In the genomic region with DNA sequence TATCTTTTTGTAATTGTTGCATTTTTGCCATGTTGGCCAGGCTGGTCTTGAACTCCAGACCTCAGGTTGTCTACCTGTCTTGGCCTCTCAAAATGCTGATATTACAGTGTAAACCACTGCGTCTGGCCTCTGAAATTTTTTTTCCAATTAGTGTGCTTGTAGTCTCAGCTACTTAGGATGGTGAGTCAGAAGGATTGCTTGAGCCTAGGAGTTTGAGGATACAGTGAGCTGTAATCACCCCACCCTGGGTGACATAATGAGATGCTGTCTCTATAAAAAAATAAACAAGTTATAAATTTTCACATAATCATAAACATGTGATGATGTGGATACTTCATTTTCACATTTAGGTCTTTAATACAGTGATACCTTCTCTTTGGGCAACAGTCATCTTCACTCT, we compare ENCODE assay signal across 26 cellular contexts.
"Had no signal": no experiment of that assay in that cellular context is flagged by ENCODE, and none has a peak within 500 bp of the region (broad histone marks: within the 10 kb centered on the region; RNA-seq: fewer than 3 reads in every experiment).

No MANE protein-coding gene starts in this region.

- H3K4me1 Mint-ChIP-seq: activated B cell treated with CpG ODN at 0.5 μM for 24 hours; activated CD4-positive, alpha-beta T cell treated with anti-CD3 and anti-CD28 coated beads, Interleukin-2, amount 10 ng/mL, durations not matched to agents 24 days and 14 days; activated CD8-positive, alpha-beta memory T cell treated with anti-CD3 and anti-CD28 coated beads, Interleukin-2, amount 10 ng/mL, durations not matched to agents 7 days and 5 days; activated naive CD8-positive, alpha-beta T cell treated with anti-CD3 and anti-CD28 coated beads, Interleukin-2, amount 50 U/mL, for 24 hours; brain; T-helper 17 cell had no signal

- H3K27me3 Mint-ChIP-seq: activated B cell treated with CpG ODN at 0.5 μM for 24 hours; activated CD4-positive, alpha-beta T cell treated with anti-CD3 and anti-CD28 coated beads, Interleukin-2, amount 10 ng/mL, durations not matched to agents 24 days and 14 days; activated CD8-positive, alpha-beta memory T cell treated with anti-CD3 and anti-CD28 coated beads, Interleukin-2, amount 10 ng/mL, durations not matched to agents 7 days and 5 days; activated naive CD8-positive, alpha-beta T cell treated with anti-CD3 and anti-CD28 coated beads, Interleukin-2, amount 50 U/mL, for 24 hours; brain; T-helper 17 cell had no signal

- ATAC-seq: activated CD8-positive, alpha-beta memory T cell treated with anti-CD3 and anti-CD28 coated beads, Interleukin-2, amount 10 ng/mL, durations not matched to agents 7 days and 5 days; activated naive CD4-positive, alpha-beta T cell treated with anti-CD3 and anti-CD28 coated beads, Interleukin-2, amount 50 U/mL, for 72 hours; activated naive CD8-positive, alpha-beta T cell treated with anti-CD3 and anti-CD28 coated beads, Interleukin-2, amount 50 U/mL, for 24 hours; activated T-cell treated with anti-CD3 and anti-CD28 coated beads, Interleukin-2, amount 50 U/mL, for 4 hours; T-helper 17 cell had no signal

- H3K9me3 Mint-ChIP-seq: activated CD4-positive, alpha-beta T cell treated with anti-CD3 and anti-CD28 coated beads, Interleukin-2, amount 10 ng/mL, durations not matched to agents 24 days and 14 days; activated naive CD8-positive, alpha-beta T cell treated with anti-CD3 and anti-CD28 coated beads, Interleukin-2, amount 50 U/mL, for 24 hours had no signal

- H3K4me3 Mint-ChIP-seq: activated B cell treated with CpG ODN at 0.5 μM for 24 hours; activated CD4-positive, alpha-beta T cell treated with anti-CD3 and anti-CD28 coated beads, Interleukin-2, amount 10 ng/mL, durations not matched to agents 24 days and 14 days; activated CD8-positive, alpha-beta memory T cell treated with anti-CD3 and anti-CD28 coated beads, Interleukin-2, amount 10 ng/mL, durations not matched to agents 7 days and 5 days; activated naive CD8-positive, alpha-beta T cell treated with anti-CD3 and anti-CD28 coated beads, Interleukin-2, amount 50 U/mL, for 24 hours; activated T-cell treated with anti-CD3 and anti-CD28 coated beads, Interleukin-2, amount 50 U/mL, for 4 hours; brain; T-helper 17 cell had no signal

- H3K36me3 Mint-ChIP-seq: activated CD8-positive, alpha-beta memory T cell treated with anti-CD3 and anti-CD28 coated beads, Interleukin-2, amount 10 ng/mL, durations not matched to agents 7 days and 5 days; activated naive CD4-positive, alpha-beta T cell treated with anti-CD3 and anti-CD28 coated beads, Interleukin-2, amount 50 U/mL, for 72 hours; brain had no signal

- DNase-seq: activated B cell treated with CpG ODN at 0.5 μM for 24 hours; activated CD4-positive, alpha-beta T cell treated with anti-CD3 and anti-CD28 coated beads for 1 hour; activated CD4-positive, alpha-beta T cell treated with anti-CD3 and anti-CD28 coated beads, Interleukin-2, amount 10 ng/mL, durations not matched to agents 24 days and 14 days; activated CD4-positive, alpha-beta T cell treated with anti-CD3 and anti-CD28 coated beads, Interleukin-2, amount 50 U/mL, for 48 hours; activated CD8-positive, alpha-beta memory T cell treated with anti-CD3 and anti-CD28 coated beads, Interleukin-2, amount 10 ng/mL, durations not matched to agents 7 days and 5 days; activated effector memory CD4-positive, alpha-beta T cell treated with anti-CD3 and anti-CD28 coated beads, Interleukin-2, amount 50 U/mL, for 16 hours; activated naive CD4-positive, alpha-beta T cell treated with Interleukin-2 at 50 U/mL for 16 hours; activated naive CD8-positive, alpha-beta T cell treated with anti-CD3 and anti-CD28 coated beads, Interleukin-2, amount 50 U/mL, for 24 hours; activated T-cell treated with anti-CD3 and anti-CD28 coated beads, Interleukin-2, amount 50 U/mL, for 4 hours; amygdala; cerebellar nuclear complex; MG63; MV-4-11; NCI-H1092 treated with DMSO at 0.1 percent for 48 hours; NCI-H1436; NCI-H1694 treated with DMSO at 0.1 percent for 48 hours; NCI-H2029 treated with DMSO at 0.1 percent for 48 hours; NCI-H345; NCI-H510A; NCI-H526 treated with DMSO at 0.1 percent for 48 hours; NCI-H82; SIG-M5; T-helper 17 cell; T-helper 9 cell had no signal

- H3K27ac Mint-ChIP-seq: activated B cell treated with CpG ODN at 0.5 μM for 24 hours; activated CD4-positive, alpha-beta T cell treated with anti-CD3 and anti-CD28 coated beads, Interleukin-2, amount 10 ng/mL, durations not matched to agents 24 days and 14 days; activated CD8-positive, alpha-beta memory T cell treated with anti-CD3 and anti-CD28 coated beads, Interleukin-2, amount 10 ng/mL, durations not matched to agents 7 days and 5 days; activated naive CD4-positive, alpha-beta T cell treated with anti-CD3 and anti-CD28 coated beads, Interleukin-2, amount 50 U/mL, for 72 hours; activated naive CD8-positive, alpha-beta T cell treated with anti-CD3 and anti-CD28 coated beads, Interleukin-2, amount 50 U/mL, for 24 hours; brain; T-helper 17 cell had no signal
